Comparison of ENCODE assay signal across 1 cellular context in the genomic region with DNA sequence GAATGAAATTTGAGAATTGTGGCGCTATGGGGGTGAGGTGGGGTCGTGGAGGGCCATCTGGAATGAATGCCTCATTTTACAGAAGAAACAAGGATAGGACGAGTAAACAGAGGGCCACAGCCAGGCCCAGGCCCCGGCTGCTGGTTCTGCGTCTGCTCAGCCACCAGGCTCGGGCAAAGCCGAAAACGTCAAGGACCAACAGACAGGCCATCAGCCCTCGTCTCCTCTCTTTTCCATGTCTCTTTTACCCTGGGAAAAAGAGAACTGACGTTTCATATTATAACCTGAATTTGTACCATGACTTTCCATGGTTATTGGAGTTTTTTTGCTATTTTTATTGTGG.
TF ChIP-seq lines count a peak whose summit lies in the region.

No MANE protein-coding gene starts in this region.

TF ChIP-seq in HepG2, 621 proteins besides CTCF, POLR2A, EP300 and RAD21 (continued from another document):
- TF ChIP-seq, protein P1, sequence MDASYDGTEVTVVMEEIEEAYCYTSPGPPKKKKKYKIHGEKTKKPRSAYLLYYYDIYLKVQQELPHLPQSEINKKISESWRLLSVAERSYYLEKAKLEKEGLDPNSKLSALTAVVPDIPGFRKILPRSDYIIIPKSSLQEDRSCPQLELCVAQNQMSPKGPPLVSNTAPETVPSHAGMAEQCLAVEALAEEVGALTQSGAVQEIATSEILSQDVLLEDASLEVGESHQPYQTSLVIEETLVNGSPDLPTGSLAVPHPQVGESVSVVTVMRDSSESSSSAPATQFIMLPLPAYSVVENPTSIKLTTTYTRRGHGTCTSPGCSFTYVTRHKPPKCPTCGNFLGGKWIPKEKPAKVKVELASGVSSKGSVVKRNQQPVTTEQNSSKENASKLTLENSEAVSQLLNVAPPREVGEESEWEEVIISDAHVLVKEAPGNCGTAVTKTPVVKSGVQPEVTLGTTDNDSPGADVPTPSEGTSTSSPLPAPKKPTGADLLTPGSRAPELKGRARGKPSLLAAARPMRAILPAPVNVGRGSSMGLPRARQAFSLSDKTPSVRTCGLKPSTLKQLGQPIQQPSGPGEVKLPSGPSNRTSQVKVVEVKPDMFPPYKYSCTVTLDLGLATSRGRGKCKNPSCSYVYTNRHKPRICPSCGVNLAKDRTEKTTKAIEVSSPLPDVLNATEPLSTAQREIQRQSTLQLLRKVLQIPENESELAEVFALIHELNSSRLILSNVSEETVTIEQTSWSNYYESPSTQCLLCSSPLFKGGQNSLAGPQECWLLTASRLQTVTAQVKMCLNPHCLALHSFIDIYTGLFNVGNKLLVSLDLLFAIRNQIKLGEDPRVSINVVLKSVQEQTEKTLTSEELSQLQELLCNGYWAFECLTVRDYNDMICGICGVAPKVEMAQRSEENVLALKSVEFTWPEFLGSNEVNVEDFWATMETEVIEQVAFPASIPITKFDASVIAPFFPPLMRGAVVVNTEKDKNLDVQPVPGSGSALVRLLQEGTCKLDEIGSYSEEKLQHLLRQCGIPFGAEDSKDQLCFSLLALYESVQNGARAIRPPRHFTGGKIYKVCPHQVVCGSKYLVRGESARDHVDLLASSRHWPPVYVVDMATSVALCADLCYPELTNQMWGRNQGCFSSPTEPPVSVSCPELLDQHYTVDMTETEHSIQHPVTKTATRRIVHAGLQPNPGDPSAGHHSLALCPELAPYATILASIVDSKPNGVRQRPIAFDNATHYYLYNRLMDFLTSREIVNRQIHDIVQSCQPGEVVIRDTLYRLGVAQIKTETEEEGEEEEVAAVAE (CRISPR knock-in tag; IDR thresholded peaks at IDR 0.05; ENCODE audit: borderline replicate concordance), result peak; percentile 1; the same call in 1 of the 2 replicates
